1 cellular context compared by ENCODE assay signal in genomic region chr22:25572708-25573161, GRCh38.
TF ChIP-seq lines count a peak whose summit lies in the region.

No MANE protein-coding gene starts in this region.

TF ChIP-seq in GM12878, 131 proteins besides CTCF, POLR2A, EP300 and RAD21 (continued from another document and continues in another):
- TF ChIP-seq CEBPZ (IDR thresholded peaks at IDR 0.05; ENCODE audit: low read depth, low read length) = no peak
- no peak for TF ChIP-seq USF2 (IDR thresholded peaks at IDR 0.05; ENCODE audit: borderline replicate concordance, low read depth, low read length)
- peak; percentile 60 for TF ChIP-seq SMAD1 (IDR thresholded peaks at IDR 0.05; ENCODE audit: low read depth, partially characterized antibody)
- peak; percentile 80 for TF ChIP-seq PKNOX1 (IDR thresholded peaks at IDR 0.05)
- TF ChIP-seq HDAC6 (IDR thresholded peaks at IDR 0.05; ENCODE audit: unreplicated experiment) = no peak
- 0 out of 2 replicates have a peak, but pooled peaks have one; percentile 39 for TF ChIP-seq IRF4 (IDR thresholded peaks at IDR 0.05; ENCODE audit: low read depth, low read length)
- no peak for TF ChIP-seq PBX3 (IDR thresholded peaks at IDR 0.05; ENCODE audit: insufficient replicate concordance, low read depth, low read length)
- TF ChIP-seq PAX8 (IDR thresholded peaks at IDR 0.05) = no peak
- TF ChIP-seq MEF2A (IDR thresholded peaks at IDR 0.05; ENCODE audit: insufficient read depth, low read depth, low read length) = 0 out of 2 replicates have a peak, but pooled peaks have one; percentile 18
- no peak for TF ChIP-seq CHD2 (IDR thresholded peaks at IDR 0.05; ENCODE audit: borderline replicate concordance, low read depth, low read length)
- TF ChIP-seq ZNF217 (IDR thresholded peaks at IDR 0.05) = peak; percentile 88; the same call in 1 of the 2 replicates
- TF ChIP-seq ETV6 (conservative IDR thresholded peaks at IDR 0.05 in 1 of 2, IDR thresholded peaks at IDR 0.05 in 1 of 2; ENCODE audit: borderline replicate concordance in 1 of 2, low read depth in 1 of 2) = no peak; a peak in 1 of 4 replicates
- TF ChIP-seq SREBF2 (IDR thresholded peaks at IDR 0.05; ENCODE audit: low read length) = no peak
- TF ChIP-seq DPF2 (IDR thresholded peaks at IDR 0.05) = peak; percentile 96
- TF ChIP-seq POLR2AphosphoS2 (IDR thresholded peaks at IDR 0.05; ENCODE audit: low read depth, low read length) = no peak
- peak; percentile 62; the same call in 1 of the 2 replicates for TF ChIP-seq RUNX3 (IDR thresholded peaks at IDR 0.05; ENCODE audit: low read length)
- no peak for TF ChIP-seq MYC (IDR thresholded peaks at IDR 0.05; ENCODE audit: insufficient read depth, insufficient read length, insufficient replicate concordance, low read length, severe bottlenecking)
- TF ChIP-seq ATF3 (IDR thresholded peaks at IDR 0.05; ENCODE audit: borderline replicate concordance, extremely low read depth, low read depth, low read length) = no peak
- TF ChIP-seq ZBED1 (IDR thresholded peaks at IDR 0.05; ENCODE audit: borderline replicate concordance) = no peak
- no peak for TF ChIP-seq YBX1 (IDR thresholded peaks at IDR 0.05)
- no peak for TF ChIP-seq WRNIP1 (IDR thresholded peaks at IDR 0.05; ENCODE audit: borderline replicate concordance, low read depth, low read length)
- TF ChIP-seq RAD51 (IDR thresholded peaks at IDR 0.05) = peak; percentile 30; the same call in 1 of the 2 replicates
- TF ChIP-seq NFYA (IDR thresholded peaks at IDR 0.05; ENCODE audit: borderline replicate concordance, low read depth, low read length) = no peak
- peak; percentile 85 for TF ChIP-seq IKZF1 (conservative IDR thresholded peaks at IDR 0.05)
- TF ChIP-seq ZNF207 (IDR thresholded peaks at IDR 0.05; ENCODE audit: borderline replicate concordance) = no peak
- peak; percentile 62; the same call in 1 of the 2 replicates for TF ChIP-seq TCF7 (IDR thresholded peaks at IDR 0.05; ENCODE audit: borderline replicate concordance)
- no peak for TF ChIP-seq SUZ12 (IDR thresholded peaks at IDR 0.05; ENCODE audit: unreplicated experiment)
- TF ChIP-seq ZBTB11 (CRISPR knock-in tag; IDR thresholded peaks at IDR 0.05) = no peak
- TF ChIP-seq NRF1 (conservative IDR thresholded peaks at IDR 0.05; ENCODE audit: low read depth, low read length) = no peak
- TF ChIP-seq ZBTB33 (IDR thresholded peaks at IDR 0.05) = no peak
- no peak for TF ChIP-seq HCFC1 (IDR thresholded peaks at IDR 0.05; ENCODE audit: low read length)
- TF ChIP-seq ZBTB40 (IDR thresholded peaks at IDR 0.05; ENCODE audit: borderline replicate concordance) = no peak
- peak; percentile 88 to 94 for TF ChIP-seq IKZF2 (IDR thresholded peaks at IDR 0.05)
- no peak for TF ChIP-seq HDGF (IDR thresholded peaks at IDR 0.05)
- TF ChIP-seq RB1 (IDR thresholded peaks at IDR 0.05; ENCODE audit: borderline replicate concordance) = no peak
- no peak for TF ChIP-seq GABPA (IDR thresholded peaks at IDR 0.05; ENCODE audit: low read depth)
- no peak for TF ChIP-seq RFX5 (IDR thresholded peaks at IDR 0.05; ENCODE audit: low read depth, low read length)
- no peak for TF ChIP-seq FOXK2 (IDR thresholded peaks at IDR 0.05)
- no peak for TF ChIP-seq IRF5 (IDR thresholded peaks at IDR 0.05; ENCODE audit: borderline replicate concordance)
